In genomic region chr11:114827043-114827442, GRCh38 we compare ENCODE assay signal across 30 cellular contexts.
"Had no signal": no experiment of that assay in that cellular context is flagged by ENCODE, and none has a peak within 500 bp of the region (broad histone marks: within the 10 kb centered on the region; RNA-seq: fewer than 3 reads in every experiment).

No MANE protein-coding gene starts in this region.

- ATAC-seq: PC-3 had no signal

- H3K9me3 ChIP-seq: ascending aorta, Peyer's patch, SJSA1, SK-N-SH had no signal

- FAIRE-seq: TTC549 had no signal

- DNase-seq: activated CD4-positive, alpha-beta T cell treated with anti-CD3 and anti-CD28 coated beads, Interleukin-2, amount 50 U/mL, for 48 hours; activated CD8-positive, alpha-beta memory T cell treated with anti-CD3 and anti-CD28 coated beads, Interleukin-2, amount 50 U/mL, for 48 hours; activated effector memory CD4-positive, alpha-beta T cell treated with anti-CD3 and anti-CD28 coated beads, Interleukin-2, amount 50 U/mL, for 16 hours; activated naive CD4-positive, alpha-beta T cell; activated naive CD8-positive, alpha-beta T cell treated with anti-CD3 and anti-CD28 coated beads, Interleukin-2, amount 10 ng/mL, durations not matched to agents 7 days and 5 days; activated T-cell treated with anti-CD3 and anti-CD28 coated beads, Interleukin-2, amount 50 U/mL, for 48 hours; Karpas-422; KBM-7; NCI-H1105; NCI-H1417 treated with DMSO at 0.1 percent for 48 hours; NCI-H1694 treated with DMSO at 0.1 percent for 48 hours; NCI-H2029 treated with DMSO at 0.1 percent for 48 hours; NCI-H345; NCI-H526; NCI-H748 treated with DMSO at 0.1 percent for 48 hours; NK-92 treated with Interleukin-12 subunit alpha and Interleukin-12 subunit beta, amount 100 ng/mL, for 24 hours; PC-3; Peyer's patch; RPMI8226; SHP77 treated with DMSO at 0.1 percent for 48 hours; SK-N-SH had no signal

- H3K36me3 ChIP-seq: ascending aorta, cardiac muscle cell, Peyer's patch, SJSA1 had no signal

- H3K4me3 ChIP-seq: ascending aorta, cardiac muscle cell, Peyer's patch, SJSA1 had no signal

- H3K27me3 ChIP-seq: ascending aorta, cardiac muscle cell, Peyer's patch, SJSA1 had no signal

- H3K4me1 ChIP-seq: ascending aorta, Peyer's patch, SJSA1 had no signal

- H3K27ac Mint-ChIP-seq: activated CD4-positive, alpha-beta T cell treated with anti-CD3 and anti-CD28 coated beads, Interleukin-2, amount 10 ng/mL, durations not matched to agents 24 days and 14 days; activated naive CD4-positive, alpha-beta T cell treated with anti-CD3 and anti-CD28 coated beads, Interleukin-2, amount 50 U/mL, for 24 hours; activated naive CD8-positive, alpha-beta T cell treated with anti-CD3 and anti-CD28 coated beads, Interleukin-2, amount 10 ng/mL, durations not matched to agents 7 days and 5 days; T-helper 1 cell treated with Interleukin-12 subunit alpha and Interleukin-12 subunit beta and Interleukin-4 antibody, amounts not matched to agents 30 μg/mL and 1 μg/mL, for 36 hours; T-helper 2 cell treated with Interferon-gamma antibody and Interleukin-4, amounts not matched to agents 5 μg/mL and 100 μg/mL, for 36 hours had no signal

- H3K4me1 Mint-ChIP-seq: activated CD4-positive, alpha-beta T cell treated with anti-CD3 and anti-CD28 coated beads, Interleukin-2, amount 10 ng/mL, durations not matched to agents 24 days and 14 days; activated naive CD4-positive, alpha-beta T cell treated with anti-CD3 and anti-CD28 coated beads, Interleukin-2, amount 50 U/mL, for 24 hours; activated naive CD8-positive, alpha-beta T cell treated with anti-CD3 and anti-CD28 coated beads, Interleukin-2, amount 10 ng/mL, durations not matched to agents 7 days and 5 days; central memory CD8-positive, alpha-beta T cell had no signal

- H3K4me3 Mint-ChIP-seq: activated CD4-positive, alpha-beta T cell treated with anti-CD3 and anti-CD28 coated beads, Interleukin-2, amount 10 ng/mL, durations not matched to agents 24 days and 14 days; activated naive CD4-positive, alpha-beta T cell treated with anti-CD3 and anti-CD28 coated beads, Interleukin-2, amount 50 U/mL, for 24 hours; activated naive CD8-positive, alpha-beta T cell treated with anti-CD3 and anti-CD28 coated beads, Interleukin-2, amount 10 ng/mL, durations not matched to agents 7 days and 5 days; central memory CD8-positive, alpha-beta T cell; T-helper 1 cell treated with Interleukin-12 subunit alpha and Interleukin-12 subunit beta and Interleukin-4 antibody, amounts not matched to agents 30 μg/mL and 1 μg/mL, for 36 hours; T-helper 2 cell treated with Interferon-gamma antibody and Interleukin-4, amounts not matched to agents 5 μg/mL and 100 μg/mL, for 36 hours had no signal

- H3K36me3 Mint-ChIP-seq: activated naive CD4-positive, alpha-beta T cell treated with anti-CD3 and anti-CD28 coated beads, Interleukin-2, amount 50 U/mL, for 24 hours; activated naive CD8-positive, alpha-beta T cell treated with anti-CD3 and anti-CD28 coated beads, Interleukin-2, amount 10 ng/mL, durations not matched to agents 7 days and 5 days had no signal

- H3K9me3 Mint-ChIP-seq: activated naive CD4-positive, alpha-beta T cell treated with anti-CD3 and anti-CD28 coated beads, Interleukin-2, amount 50 U/mL, for 24 hours; activated naive CD8-positive, alpha-beta T cell treated with anti-CD3 and anti-CD28 coated beads, Interleukin-2, amount 10 ng/mL, durations not matched to agents 7 days and 5 days; T-helper 1 cell treated with Interleukin-12 subunit alpha and Interleukin-12 subunit beta and Interleukin-4 antibody, amounts not matched to agents 30 μg/mL and 1 μg/mL, for 36 hours; T-helper 2 cell treated with Interferon-gamma antibody and Interleukin-4, amounts not matched to agents 5 μg/mL and 100 μg/mL, for 36 hours had no signal

- H3K27me3 Mint-ChIP-seq: activated CD4-positive, alpha-beta T cell treated with anti-CD3 and anti-CD28 coated beads, Interleukin-2, amount 10 ng/mL, durations not matched to agents 24 days and 14 days; activated naive CD8-positive, alpha-beta T cell treated with anti-CD3 and anti-CD28 coated beads, Interleukin-2, amount 10 ng/mL, durations not matched to agents 7 days and 5 days had no signal

- H3K27ac ChIP-seq: ascending aorta, cardiac muscle cell, Peyer's patch, SJSA1 had no signal
